ENCODE assay signal across 18 cellular contexts in the genomic region with DNA sequence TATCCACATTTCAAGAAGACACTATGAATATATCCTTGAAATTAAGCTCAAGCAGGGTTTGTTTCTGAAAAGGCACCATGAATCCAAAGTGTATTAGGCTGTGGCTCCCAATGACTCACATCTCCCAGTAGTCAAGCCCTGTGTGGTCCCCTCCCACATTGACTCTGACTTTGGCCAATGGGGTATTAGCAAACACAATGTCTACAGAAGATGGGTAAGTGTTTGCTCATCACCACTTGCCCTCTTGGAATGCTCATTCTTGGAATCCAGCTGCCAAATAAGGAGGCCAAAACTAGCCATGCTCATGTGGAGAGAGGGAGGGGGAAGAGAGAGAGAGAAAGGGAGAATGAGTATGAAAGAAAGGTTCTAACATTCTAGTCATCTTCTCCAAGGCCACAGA.
DNase-seq lines count a peak whose midpoint lies in the region; ATAC-seq, FAIRE-seq and TF ChIP-seq lines count a peak whose summit lies in the region.
"Had no signal": no experiment of that assay in that cellular context is flagged by ENCODE, and none has a peak within 500 bp of the region (broad histone marks: within the 10 kb centered on the region; RNA-seq: fewer than 3 reads in every experiment).

No MANE protein-coding gene starts in this region.

- dilution Hi-C loops in keratinocyte (cut with MboI; ENCODE audit: extremely low pct_ligation_motif_present, low sequenced_read_pairs), result no loop called here

- no peaks in the 10 kb centered on the region for H3K4me1 ChIP-seq in K562 (replicated peaks in 1 of 2; ENCODE audit: control insufficient read depth in 2 of 2, insufficient read depth in 2 of 2, low read length in 2 of 2)
- peaks cover 12% of the 10 kb centered on the region for H3K4me1 ChIP-seq in keratinocyte (ENCODE audit: control insufficient read depth, extremely low read depth, insufficient read depth, low read length)
- H3K4me1 ChIP-seq in HAP-1, result peaks cover 3% of the 10 kb centered on the region; the same call in 1 of the 2 replicates
- H3K4me1 ChIP-seq: BLaER1, esophagus muscularis mucosa, upper lobe of right lung had no signal

- H4K20me1 ChIP-seq in K562 (replicated peaks; ENCODE audit: control insufficient read depth, insufficient read depth, low read length) (no peaks in the 10 kb centered on the region), keratinocyte (ENCODE audit: control insufficient read depth, extremely low read depth, insufficient read depth, low read length) (no peaks in the 10 kb centered on the region)
- H4K20me1 ChIP-seq: BLaER1 had no signal

- TF ChIP-seq RAD21 in K562 (CRISPR knock-in tag; conservative IDR thresholded peaks at IDR 0.05 in 1 of 2, IDR thresholded peaks at IDR 0.05 in 1 of 2), result no peak

- no peak for FAIRE-seq in K562 (lab: Jason Lieb, UNC)
- peak; percentile 32 for FAIRE-seq in keratinocyte (lab: Jason Lieb, UNC)
- no peak for FAIRE-seq in GM19239 (lab: Jason Lieb, UNC)
- FAIRE-seq: colon had no signal

- H3K9me1 ChIP-seq in K562 (ENCODE audit: control insufficient read depth, insufficient read depth, low read length) (no peaks in the 10 kb centered on the region), keratinocyte (ENCODE audit: control insufficient read depth, extremely low read depth, insufficient read depth, low read length) (no peaks in the 10 kb centered on the region)

- H2AFZ ChIP-seq in K562 (ENCODE audit: low read depth, low read length), result no peak overlapping the region
- no peak overlapping the region for H2AFZ ChIP-seq in keratinocyte (ENCODE audit: control insufficient read depth, low read length)
- H2AFZ ChIP-seq: GM23338 had no signal

- in situ Hi-C loops in K562 (cut with MboI), result no loop called here
- in situ Hi-C loops in HAP-1 (cut with MboI; ENCODE audit: low sequenced_read_pairs), result no loop called here

- no peak overlapping the region for H3K4me3 ChIP-seq in AG10803 (ENCODE audit: low read length)
- H3K4me3 ChIP-seq in K562, result no peak overlapping the region
- no peak overlapping the region for H3K4me3 ChIP-seq in keratinocyte (ENCODE audit: control insufficient read depth in 2 of 3, extremely low read depth in 1 of 3, insufficient read depth in 2 of 3, low read depth in 1 of 3, low read length in 3 of 3)
- H3K4me3 ChIP-seq in HAP-1, result no peak overlapping the region
- H3K4me3 ChIP-seq: BLaER1, esophagus muscularis mucosa, GM23338, upper lobe of right lung had no signal

- no peak for TF ChIP-seq EP300 in K562 (IDR thresholded peaks at IDR 0.05; ENCODE audit: low read length)

- H3K27ac ChIP-seq in K562 (ENCODE audit: extremely low read depth, low read depth, low read length) (no peak overlapping the region), keratinocyte (ENCODE audit: control insufficient read depth, insufficient read depth, low read length) (no peak overlapping the region)
- H3K27ac ChIP-seq: BLaER1, esophagus muscularis mucosa, upper lobe of right lung, WERI-Rb-1 had no signal

- BruUV-seq in K562 (replicated peaks; lab: Mats Ljungman, UMichigan), result no TSS peak

- H3K36me3 ChIP-seq in K562 (ENCODE audit: control insufficient read depth, insufficient read depth, low read length) (no peaks in the 10 kb centered on the region), keratinocyte (ENCODE audit: control insufficient read depth in 2 of 2, extremely low read depth in 1 of 2, insufficient read depth in 2 of 2, low read length in 2 of 2) (no peaks in the 10 kb centered on the region), HAP-1 (replicated peaks) (no peaks in the 10 kb centered on the region)
- H3K36me3 ChIP-seq: BLaER1, esophagus muscularis mucosa, upper lobe of right lung, WERI-Rb-1 had no signal

- H3K9ac ChIP-seq in K562 (ENCODE audit: insufficient read depth in 1 of 2, low read depth in 2 of 2, low read length in 2 of 2) (no peak overlapping the region), keratinocyte (ENCODE audit: control insufficient read depth, extremely low read depth, insufficient read depth, low read length) (no peak overlapping the region)
- H3K9ac ChIP-seq: BLaER1 had no signal

- TF ChIP-seq POLR2A in K562 (conservative IDR thresholded peaks at IDR 0.05), result no peak

- no peaks in the 10 kb centered on the region for H3K9me3 ChIP-seq in K562 (replicated peaks; ENCODE audit: control insufficient read depth, insufficient read depth, low read depth, low read length)
- H3K9me3 ChIP-seq in keratinocyte (ENCODE audit: control insufficient read depth, low read depth, low read length), result no peaks in the 10 kb centered on the region
- H3K9me3 ChIP-seq in HAP-1, result no peaks in the 10 kb centered on the region
- H3K9me3 ChIP-seq: BLaER1, esophagus muscularis mucosa, upper lobe of right lung had no signal

- CTCF ChIA-PET in K562 (lab: Yijun Ruan, JAX; ENCODE audit: low intra/inter-chr PET ratio), result no interaction called here

- DNase-seq in AG10803 (ENCODE audit: low read depth) (peak; percentile 88), HT1080 (ENCODE audit: low read depth) (peak; percentile 88), K562 (ENCODE audit: extremely low read depth in 1 of 4, low spot score in 3 of 4) (no peak), keratinocyte (ENCODE audit: low read depth, low spot score) (peak; percentile 46), HAP-1 (ENCODE audit: low spot score in 2 of 2) (no peak), NCI-H1436 (lab: John Stamatoyannopoulos, UW) (no peak), GM19239 (ENCODE audit: insufficient read length, low spot score) (no peak), NCI-H345 (lab: John Stamatoyannopoulos, UW) (no peak)
- DNase-seq: immature natural killer cell; NCI-H2171 treated with DMSO at 0.1 percent for 48 hours; NK-92 treated with Interleukin-12 subunit alpha and Interleukin-12 subunit beta, amount 100 ng/mL, for 24 hours; stimulated activated CD4-positive, alpha-beta T cell treated with anti-CD3 and anti-CD28 coated beads, Interleukin-2, amount 100 ng/mL, for 24 hours; upper lobe of right lung; WERI-Rb-1 had no signal

- H3K79me2 ChIP-seq in K562 (ENCODE audit: control insufficient read depth, insufficient read depth, low read length), result no peaks in the 10 kb centered on the region
- no peaks in the 10 kb centered on the region for H3K79me2 ChIP-seq in keratinocyte (ENCODE audit: control insufficient read depth, insufficient read depth, low read length)

- intact Hi-C loops in K562 (cut with micrococcal nuclease), result no loop called here

- H3K4me2 ChIP-seq in K562 (ENCODE audit: insufficient read depth, low read length) (no peak overlapping the region), keratinocyte (ENCODE audit: control insufficient read depth, extremely low read depth, insufficient read depth, low read depth, low read length) (no peak overlapping the region)
- H3K4me2 ChIP-seq: BLaER1, GM23338 had no signal

- ATAC-seq in K562, result no peak
- ATAC-seq: GM23338, upper lobe of right lung had no signal

- H3K27me3 ChIP-seq in K562 (ENCODE audit: control insufficient read depth in 2 of 2, insufficient read depth in 2 of 2, low read length in 2 of 2), result no peaks in the 10 kb centered on the region
- H3K27me3 ChIP-seq in keratinocyte (ENCODE audit: control insufficient read depth, extremely low read depth, insufficient read depth, low read length), result no peaks in the 10 kb centered on the region
- no peaks in the 10 kb centered on the region for H3K27me3 ChIP-seq in HAP-1 (ENCODE audit: low read depth)
- H3K27me3 ChIP-seq: BLaER1, esophagus muscularis mucosa, upper lobe of right lung had no signal

- TF ChIP-seq CTCF in AG10803 (conservative IDR thresholded peaks at IDR 0.05; ENCODE audit: low read length), result no peak
- TF ChIP-seq CTCF in K562 (IDR thresholded peaks at IDR 0.05 in 2 of 3, conservative IDR thresholded peaks at IDR 0.05 in 1 of 3; ENCODE audit: insufficient read depth in 2 of 3, low read depth in 1 of 3, low read length in 3 of 3), result no peak
- no peak for TF ChIP-seq CTCF in keratinocyte (optimal IDR thresholded peaks at IDR 0.05 in 1 of 3, IDR thresholded peaks at IDR 0.05 in 1 of 3, conservative IDR thresholded peaks at IDR 0.05 in 1 of 3; ENCODE audit: extremely low read depth in 1 of 3, insufficient read depth in 2 of 3, low read length in 3 of 3)

- POLR2A ChIA-PET in K562 (lab: Yijun Ruan, JAX), result no interaction called here

TF ChIP-seq in K562, 482 proteins besides CTCF, POLR2A, EP300 and RAD21:
- TF ChIP-seq STAT5A (IDR thresholded peaks at IDR 0.05; ENCODE audit: borderline replicate concordance, low read length), result no peak
- peak; percentile 50 for TF ChIP-seq FOSL1 (tag; conservative IDR thresholded peaks at IDR 0.05)

Comparison
In these comparisons a context has a peak if more than half of its experiments do, and no peak if none do; other contexts are left out.
1. DNase-seq: peak in AG10803 (single experiment), HT1080 (single experiment) and keratinocyte (single experiment); none in K562 (0 of 4), HAP-1 (0 of 2), NCI-H1436 (single experiment), GM19239 (single experiment) and NCI-H345 (single experiment).